ENCODE assay signal across 23 cellular contexts in the genomic region with DNA sequence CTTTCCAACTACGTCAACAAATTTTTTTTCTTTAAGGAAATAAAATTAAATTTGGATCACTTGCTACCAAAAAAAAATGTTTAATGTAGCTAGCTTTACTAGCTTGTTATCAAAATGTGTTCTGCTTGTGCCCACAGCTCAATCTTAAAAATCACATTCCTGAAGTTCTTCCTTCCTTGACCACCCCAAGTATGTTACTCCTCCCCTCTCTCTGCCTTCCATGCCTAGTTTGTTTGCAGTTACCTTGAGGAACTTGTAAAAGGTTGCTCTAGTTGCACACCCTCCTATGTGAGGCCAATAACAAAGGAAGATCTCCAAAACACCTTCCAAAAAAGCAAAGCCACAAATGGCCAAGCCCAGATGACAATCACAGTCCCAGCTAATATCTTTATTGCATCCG. TPM values are rescaled to one million over a fixed set of nuclear protein-coding genes. Genes with fewer than 3 reads are reported as not detected.
DNase-seq lines count a peak whose midpoint lies in the region; ATAC-seq and TF ChIP-seq lines count a peak whose summit lies in the region.
"Had no signal": no experiment of that assay in that cellular context is flagged by ENCODE, and none has a peak within 500 bp of the region (broad histone marks: within the 10 kb centered on the region; RNA-seq: fewer than 3 reads in every experiment).

No MANE protein-coding gene starts in this region.

- H3K27ac Mint-ChIP-seq in chondrocyte (ENCODE audit: unreplicated experiment) (peak overlapping the region; percentile 1), progenitor cell of endocrine pancreas (peak overlapping the region; percentile 38)
- H3K27ac Mint-ChIP-seq: B cell; H9; neural progenitor cell; stimulated activated naive B cell treated with anti-CD40 and anti-IgM and Interleukin-4, amounts not matched to agents 10 μg/mL and 1 μg/mL and 100 μg/mL, for 72 hours had no signal

- H3K36me3 Mint-ChIP-seq in chondrocyte (ENCODE audit: low read depth): no peaks in the 10 kb centered on the region
- H3K36me3 Mint-ChIP-seq in progenitor cell of endocrine pancreas (ENCODE audit: insufficient read depth): no peaks in the 10 kb centered on the region
- H3K36me3 Mint-ChIP-seq: neural progenitor cell; stimulated activated naive B cell treated with anti-CD40 and anti-IgM and Interleukin-4, amounts not matched to agents 10 μg/mL and 1 μg/mL and 100 μg/mL, for 72 hours had no signal

- TF ChIP-seq CTCF in AG04450 (IDR thresholded peaks at IDR 0.05; ENCODE audit: low read depth, low read length) (no peak), chondrocyte (IDR thresholded peaks at IDR 0.05) (no peak), progenitor cell of endocrine pancreas (IDR thresholded peaks at IDR 0.05; ENCODE audit: unreplicated experiment) (no peak), dorsolateral prefrontal cortex (IDR thresholded peaks at IDR 0.05 in 54 of 56, conservative IDR thresholded peaks at IDR 0.05 in 2 of 56; ENCODE audit: low read depth in 1 of 56, partially characterized antibody in 56 of 56) (no peak)

- no peak for ATAC-seq in GM19467 (IDR thresholded peaks at IDR 0.05; ENCODE audit: unreplicated experiment)
- ATAC-seq: K562; stimulated activated naive B cell treated with anti-CD40 and anti-IgM and Interleukin-4, amounts not matched to agents 10 μg/mL and 1 μg/mL and 100 μg/mL, for 72 hours had no signal

- H3K27ac ChIP-seq in AG04450 (ENCODE audit: low read depth, low read length) (peak overlapping the region; percentile 92), dorsolateral prefrontal cortex (no peak overlapping the region)
- H3K27ac ChIP-seq: A549, brain microvascular endothelial cell, neural progenitor cell, uterus had no signal

- POLR2A ChIA-PET in AG04450 (lab: Yijun Ruan, JAX): interaction anchor here (0.7 to 1.3 kb wide), 3 partner anchors 19 to 494 kb away, joined by 3 to 7 read pairs (median 4); partner anchors contain the start of genes ARHGAP10 and TMEM184C

- H3K4me3 Mint-ChIP-seq in chondrocyte (ENCODE audit: unreplicated experiment): no peak overlapping the region
- H3K4me3 Mint-ChIP-seq in progenitor cell of endocrine pancreas (ENCODE audit: low read depth): no peak overlapping the region
- H3K4me3 Mint-ChIP-seq: B cell; H9; neural progenitor cell; stimulated activated naive B cell treated with anti-CD40 and anti-IgM and Interleukin-4, amounts not matched to agents 10 μg/mL and 1 μg/mL and 100 μg/mL, for 72 hours had no signal

- CTCF ChIA-PET in AG04450 (lab: Charles Lee): interaction anchor here (0.6 to 7.6 kb wide), 8 partner anchors 8 to 579 kb away, joined by 3 to 117 read pairs (median 6); partner anchors contain the start of gene TMEM184C

- H3K27me3 Mint-ChIP-seq in chondrocyte (ENCODE audit: low read depth): no peaks in the 10 kb centered on the region
- H3K27me3 Mint-ChIP-seq in progenitor cell of endocrine pancreas: no peaks in the 10 kb centered on the region

- DNase-seq in AG04450 (ENCODE audit: low read depth, low spot score): no peak
- DNase-seq in NCI-H226: peak; percentile 12
- DNase-seq in chondrocyte (ENCODE audit: low spot score): no peak
- DNase-seq in progenitor cell of endocrine pancreas (ENCODE audit: low spot score, unreplicated experiment): no peak
- DNase-seq in SKM-1 (lab: John Stamatoyannopoulos, UW; ENCODE audit: unreplicated experiment): no peak
- no peak for DNase-seq in SHP77 (lab: John Stamatoyannopoulos, UW)
- DNase-seq in dorsolateral prefrontal cortex: no peak
- DNase-seq: activated gamma-delta T cell; glutamatergic neuron; H9; islet precursor cell; mucosa of descending colon; NCI-H2227 treated with DMSO at 0.1 percent for 48 hours; sigmoid colon; stimulated activated naive B cell treated with anti-CD40 and anti-IgM and Interleukin-4, amounts not matched to agents 10 μg/mL and 1 μg/mL and 100 μg/mL, for 72 hours; uterus had no signal

- H3K27me3 ChIP-seq in AG04450 (ENCODE audit: control insufficient read depth, insufficient read depth, low read length) (no peaks in the 10 kb centered on the region), dorsolateral prefrontal cortex (no peaks in the 10 kb centered on the region)
- H3K27me3 ChIP-seq: brain microvascular endothelial cell, MG63, neural progenitor cell, sigmoid colon, uterus had no signal

- H3K9me3 ChIP-seq in AG04450 (ENCODE audit: control insufficient read depth, insufficient read depth, low read length): no peaks in the 10 kb centered on the region
- H3K9me3 ChIP-seq: A549, MG63, mucosa of descending colon, sigmoid colon, uterus had no signal

- intact Hi-C loops in dorsolateral prefrontal cortex (cut with DNase I): no loop called here

- no peaks in the 10 kb centered on the region for H3K9me3 Mint-ChIP-seq in chondrocyte (ENCODE audit: low read depth)
- H3K9me3 Mint-ChIP-seq in progenitor cell of endocrine pancreas (ENCODE audit: low read depth): no peaks in the 10 kb centered on the region
- H3K9me3 Mint-ChIP-seq: H9; stimulated activated naive B cell treated with anti-CD40 and anti-IgM and Interleukin-4, amounts not matched to agents 10 μg/mL and 1 μg/mL and 100 μg/mL, for 72 hours had no signal

- no peak overlapping the region for H3K4me3 ChIP-seq in AG04450 (ENCODE audit: low read depth, low read length)
- H3K4me3 ChIP-seq in dorsolateral prefrontal cortex: no peak overlapping the region
- H3K4me3 ChIP-seq: A549, K562, MG63, mucosa of descending colon, neural progenitor cell, sigmoid colon, uterus had no signal

- H3K4me1 Mint-ChIP-seq in chondrocyte (ENCODE audit: low read depth): peaks cover 28% of the 10 kb centered on the region
- peaks cover 12% of the 10 kb centered on the region for H3K4me1 Mint-ChIP-seq in progenitor cell of endocrine pancreas (ENCODE audit: low read depth)
- H3K4me1 Mint-ChIP-seq: B cell; neural progenitor cell; stimulated activated naive B cell treated with anti-CD40 and anti-IgM and Interleukin-4, amounts not matched to agents 10 μg/mL and 1 μg/mL and 100 μg/mL, for 72 hours had no signal

RNA-seq across cellular contexts. Expression of gene TMEM184C, which starts 19.6 kb away (rescaled TPM):
- polyA plus RNA-seq in AG04450 (2011; rRNA removed): 33.3 and 40.6 TPM in 2 replicates
- 46.7 and 50.8 TPM in 2 replicates for polyA minus RNA-seq in AG04450 (2011; rRNA and poly(A)+ RNA removed)
- total RNA-seq in chondrocyte: 35.3 to 40.8 TPM (median 39.3 TPM) in 3 replicates
- total RNA-seq in progenitor cell of endocrine pancreas: 45.9 and 49.8 TPM in 2 replicates
- 10 to 100 TPM; 24.9 to 69.1 (median 35.0) TPM for total RNA-seq in dorsolateral prefrontal cortex
